10 cellular contexts compared by ENCODE assay signal in the genomic region with DNA sequence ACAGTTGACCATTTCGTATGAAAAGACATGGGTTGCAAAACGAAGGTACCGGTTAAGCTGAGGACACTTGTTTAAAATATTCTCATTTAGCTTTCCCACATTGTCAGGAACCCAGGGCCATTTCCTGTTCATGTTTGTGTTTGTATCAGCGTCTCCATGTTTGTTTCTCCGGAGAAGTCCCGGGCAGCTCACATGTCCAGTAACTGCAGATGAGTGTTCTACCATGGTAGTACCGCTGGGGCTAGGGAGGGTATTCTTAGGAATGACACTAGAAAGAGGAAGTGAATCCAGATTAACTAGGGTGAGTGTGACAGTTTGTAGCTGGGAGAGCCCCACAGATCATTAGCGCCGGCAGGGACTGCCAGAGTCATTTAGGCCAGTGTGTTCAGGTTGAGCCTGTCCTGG. TPM values are rescaled to one million over a fixed set of nuclear protein-coding genes. Genes with fewer than 3 reads are reported as not detected.
DNase-seq lines count a peak whose midpoint lies in the region; ATAC-seq and TF ChIP-seq lines count a peak whose summit lies in the region.
"Had no signal": no experiment of that assay in that cellular context is flagged by ENCODE, and none has a peak within 500 bp of the region (broad histone marks: within the 10 kb centered on the region; RNA-seq: fewer than 3 reads in every experiment).

No MANE protein-coding gene starts in this region.

- DNase-seq in dermis blood vessel endothelial cell (peak; percentile 54), 8988T (no peak), NCI-H2171 (lab: John Stamatoyannopoulos, UW) (no peak)
- DNase-seq in activated T-cell treated with anti-CD3 and anti-CD28 coated beads, Interleukin-2, amount 50 U/mL, for 24 hours: no peak
- DNase-seq: NCI-H1436 had no signal

- 0 out of 2 replicates have a peak, but pooled peaks have one; percentile 1 for TF ChIP-seq CTCF in GM12875 (IDR thresholded peaks at IDR 0.05; ENCODE audit: borderline replicate concordance, insufficient read depth, low read depth, low read length)

- H3K9me3 Mint-ChIP-seq in activated T-cell treated with anti-CD3 and anti-CD28 coated beads, Interleukin-2, amount 50 U/mL, for 24 hours: no peaks in the 10 kb centered on the region

- H3K27me3 Mint-ChIP-seq in activated T-cell treated with anti-CD3 and anti-CD28 coated beads, Interleukin-2, amount 50 U/mL, for 24 hours: no peaks in the 10 kb centered on the region

- no peak overlapping the region for H3K4me3 Mint-ChIP-seq in activated T-cell treated with anti-CD3 and anti-CD28 coated beads, Interleukin-2, amount 50 U/mL, for 24 hours

- H3K4me3 ChIP-seq in GM12875 (ENCODE audit: low read depth, low read length): no peak overlapping the region
- H3K4me3 ChIP-seq: BLaER1 had no signal

- ATAC-seq in GM21515 (IDR thresholded peaks at IDR 0.05; ENCODE audit: unreplicated experiment) (peak; percentile 85), HG03558 (IDR thresholded peaks at IDR 0.05; ENCODE audit: extremely low read depth, unreplicated experiment) (peak; percentile 55)
- ATAC-seq in activated CD4-positive, CD25-positive, alpha-beta regulatory T cell treated with anti-CD3 and anti-CD28 coated beads, Interleukin-2, amount 50 U/mL, for 24 hours: no peak

- H3K27ac Mint-ChIP-seq in activated T-cell treated with anti-CD3 and anti-CD28 coated beads, Interleukin-2, amount 50 U/mL, for 24 hours: no peak overlapping the region

- no peaks in the 10 kb centered on the region for H3K36me3 Mint-ChIP-seq in activated T-cell treated with anti-CD3 and anti-CD28 coated beads, Interleukin-2, amount 50 U/mL, for 24 hours (ENCODE audit: low read depth)

- peaks cover 11% of the 10 kb centered on the region for H3K4me1 Mint-ChIP-seq in activated T-cell treated with anti-CD3 and anti-CD28 coated beads, Interleukin-2, amount 50 U/mL, for 24 hours (ENCODE audit: low read depth)

RNA-seq across cellular contexts. Expression of a gene that starts 50.0 kb away (rescaled TPM):
- 7.7 and 12.9 TPM in 2 replicates for total RNA-seq in dermis blood vessel endothelial cell

Comparison
In these comparisons a context has a peak if more than half of its experiments do, and no peak if none do; other contexts are left out.
1. ATAC-seq: peak in GM21515 (single experiment) and HG03558 (single experiment); none in activated CD4-positive, CD25-positive, alpha-beta regulatory T cell treated with anti-CD3 and anti-CD28 coated beads, Interleukin-2, amount 50 U/mL, for 24 hours (0 of 2).